13 cellular contexts compared by ENCODE assay signal in genomic region chr18:49019446-49020045, GRCh38.
DNase-seq lines count a peak whose midpoint lies in the region; ATAC-seq, FAIRE-seq and TF ChIP-seq lines count a peak whose summit lies in the region.
"Had no signal": no experiment of that assay in that cellular context is flagged by ENCODE, and none has a peak within 500 bp of the region (broad histone marks: within the 10 kb centered on the region; RNA-seq: fewer than 3 reads in every experiment).

No MANE protein-coding gene starts in this region.

- no peak overlapping the region for H3K27ac ChIP-seq in dorsolateral prefrontal cortex

- DNase-seq in GM12891 (ENCODE audit: insufficient read length, low spot score) (no peak), NT2/D1 (ENCODE audit: low read depth, low spot score) (no peak), dorsolateral prefrontal cortex (peak in 6 of 10 donors; percentile 3 to 19 (median 11)), kidney glomerular epithelial cell (lab: John Stamatoyannopoulos, UW) (no peak)
- DNase-seq in stimulated activated CD8-positive, alpha-beta memory T cell treated with anti-CD3 and anti-CD28 coated beads, Interleukin-4, amount 100 ng/mL, for 48 hours: peak; percentile 20
- DNase-seq: activated naive CD8-positive, alpha-beta T cell treated with anti-CD3 and anti-CD28 coated beads for 36 hours; C1 segment of cervical spinal cord; caudate nucleus; foreskin melanocyte; NCI-H1092 treated with DMSO at 0.1 percent for 48 hours; NCI-H82 had no signal

- no peak for ATAC-seq in HG02970 (IDR thresholded peaks at IDR 0.05; ENCODE audit: low FRiP score, unreplicated experiment)
- no peak for ATAC-seq in HG03108 (IDR thresholded peaks at IDR 0.05; ENCODE audit: unreplicated experiment)

- peaks cover 9% of the 10 kb centered on the region; the same call in 1 of the 2 replicates for H3K9me3 ChIP-seq in NT2/D1 (ENCODE audit: insufficient read depth, low read length)

- intact Hi-C loops in dorsolateral prefrontal cortex (cut with DNase I): no loop called here

- no peak for TF ChIP-seq CTCF in dorsolateral prefrontal cortex (IDR thresholded peaks at IDR 0.05 in 54 of 56, conservative IDR thresholded peaks at IDR 0.05 in 2 of 56; ENCODE audit: low read depth in 1 of 56, partially characterized antibody in 56 of 56)

- H3K27me3 ChIP-seq in NT2/D1 (ENCODE audit: insufficient read depth, insufficient read length) (no peaks in the 10 kb centered on the region), dorsolateral prefrontal cortex (no peaks in the 10 kb centered on the region)

- no peaks in the 10 kb centered on the region for H3K36me3 ChIP-seq in NT2/D1 (ENCODE audit: insufficient read depth, insufficient read length, low read length)

- FAIRE-seq in GM12891 (lab: Jason Lieb, UNC): peak; percentile 82

- TF ChIP-seq POLR2A in GM12891 (IDR thresholded peaks at IDR 0.05; ENCODE audit: low read depth, low read length): no peak

- H3K4me1 ChIP-seq in NT2/D1 (ENCODE audit: insufficient read depth, insufficient read length): peaks cover 36% of the 10 kb centered on the region

- H3K9ac ChIP-seq in NT2/D1 (ENCODE audit: insufficient read length, low read depth): peak overlapping the region; percentile 5

- H3K4me3 ChIP-seq in NT2/D1 (ENCODE audit: insufficient read length, low read depth): no peak overlapping the region
- no peak overlapping the region for H3K4me3 ChIP-seq in dorsolateral prefrontal cortex

TF ChIP-seq in GM12891, 5 proteins besides CTCF, POLR2A, EP300 and RAD21:
- TF ChIP-seq TAF1 (IDR thresholded peaks at IDR 0.05; ENCODE audit: low read depth, low read length): no peak
- 0 out of 2 replicates have a peak, but pooled peaks have one; percentile 11 for TF ChIP-seq POU2F2 (IDR thresholded peaks at IDR 0.05; ENCODE audit: low read depth, low read length)
TF ChIP-seq in GM12891: peak in this region for 1.

Comparison
In these comparisons a context has a peak if more than half of its experiments do, and no peak if none do; other contexts are left out.
1. DNase-seq: peak in dorsolateral prefrontal cortex (6 of 10) and stimulated activated CD8-positive, alpha-beta memory T cell treated with anti-CD3 and anti-CD28 coated beads, Interleukin-4, amount 100 ng/mL, for 48 hours (single experiment); none in GM12891 (single experiment), NT2/D1 (single experiment) and kidney glomerular epithelial cell (single experiment).